ENCODE assay signal across 9 cellular contexts in the genomic region with DNA sequence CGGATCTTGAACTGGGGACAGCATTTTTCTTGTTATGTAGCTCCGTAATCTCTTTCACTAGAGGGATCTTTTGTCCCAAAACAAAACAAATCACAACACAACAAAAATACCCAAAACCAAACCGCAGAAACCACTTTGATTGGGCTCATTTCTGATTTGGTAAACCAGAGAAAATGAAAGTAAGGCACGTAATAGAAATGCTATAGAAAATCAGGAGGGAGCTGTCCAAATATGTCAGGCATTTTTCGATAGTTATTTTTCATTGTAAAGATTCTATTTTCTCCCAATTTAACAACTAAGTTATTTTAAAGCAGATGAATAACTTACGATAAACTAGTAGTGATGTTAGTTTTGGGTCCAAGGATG. TPM values are rescaled to one million over a fixed set of nuclear protein-coding genes. Genes with fewer than 3 reads are reported as not detected.
DNase-seq lines count a peak whose midpoint lies in the region; ATAC-seq and TF ChIP-seq lines count a peak whose summit lies in the region.
"Had no signal": no experiment of that assay in that cellular context is flagged by ENCODE, and none has a peak within 500 bp of the region (broad histone marks: within the 10 kb centered on the region; RNA-seq: fewer than 3 reads in every experiment).

No MANE protein-coding gene starts in this region.

- H3K79me2 ChIP-seq in SK-N-SH (ENCODE audit: insufficient read depth) = no peaks in the 10 kb centered on the region

- H3K4me2 ChIP-seq in SK-N-SH = peak overlapping the region; percentile 98; the same call in 1 of the 2 replicates

- no peak overlapping the region for H2AFZ ChIP-seq in SK-N-SH (ENCODE audit: low read depth)

- H3K27ac ChIP-seq in SK-N-SH (ENCODE audit: low read depth in 2 of 2, low read length in 1 of 2) (no peak overlapping the region), subcutaneous abdominal adipose tissue (ENCODE audit: low read depth, low read length) (no peak overlapping the region)

- no peaks in the 10 kb centered on the region for H3K9me3 ChIP-seq in SK-N-SH
- no peaks in the 10 kb centered on the region for H3K9me3 ChIP-seq in subcutaneous abdominal adipose tissue (ENCODE audit: control insufficient read depth in 5 of 5, low read length in 5 of 5)
- H3K9me3 ChIP-seq: BE2C had no signal

- no peak for DNase-seq in SK-N-SH
- DNase-seq in activated CD4-positive, CD25-positive, alpha-beta regulatory T cell treated with anti-CD3 and anti-CD28 coated beads, Interleukin-2, amount 50 U/mL, for 72 hours = no peak
- DNase-seq: BE2C had no signal

- H3K4me1 Mint-ChIP-seq in activated naive CD8-positive, alpha-beta T cell (ENCODE audit: low read depth) = peaks cover 14% of the 10 kb centered on the region

- POLR2A ChIA-PET in SK-N-SH (lab: Yijun Ruan, JAX) = no interaction called here

- no peak for TF ChIP-seq POLR2A in GM18505 (IDR thresholded peaks at IDR 0.05; ENCODE audit: borderline replicate concordance, extremely low read depth, insufficient read depth, insufficient read length)

- peaks cover 0 to 14% of the 10 kb centered on the region in 2 experiments; a peak in 2 of 4 replicates for H3K4me1 ChIP-seq in SK-N-SH (ENCODE audit: control insufficient read depth in 1 of 2, insufficient read depth in 2 of 2, low read depth in 1 of 2, low read length in 1 of 2)
- peaks cover 0 to 25% (median 21%) of the 10 kb centered on the region in 5 donors for H3K4me1 ChIP-seq in subcutaneous abdominal adipose tissue (ENCODE audit: control insufficient read depth in 5 of 5, insufficient read depth in 5 of 5, low read length in 5 of 5)
- H3K4me1 ChIP-seq: BE2C had no signal

- no peaks in the 10 kb centered on the region for H3K36me3 Mint-ChIP-seq in activated naive CD8-positive, alpha-beta T cell

- peak overlapping the region; percentile 71 to 88; a peak in 3 of 4 replicates for H3K4me3 ChIP-seq in SK-N-SH (ENCODE audit: low read depth in 2 of 2, low read length in 1 of 2)
- H3K4me3 ChIP-seq in iPS-11a (ENCODE audit: low read depth, low read length) = peak overlapping the region; percentile 66
- H3K4me3 ChIP-seq in subcutaneous abdominal adipose tissue (ENCODE audit: low read depth in 1 of 5, low read length in 5 of 5) = peak overlapping the region; percentile 3 to 74 (median 67)

- H3K27ac Mint-ChIP-seq in activated naive CD8-positive, alpha-beta T cell = no peak overlapping the region

- no peaks in the 10 kb centered on the region for H4K20me1 ChIP-seq in SK-N-SH (ENCODE audit: insufficient read depth)

- H3K36me3 ChIP-seq in SK-N-SH (replicated peaks in 1 of 2; ENCODE audit: control insufficient read depth in 1 of 2, insufficient read depth in 2 of 2, low read length in 1 of 2) = no peaks in the 10 kb centered on the region
- no peaks in the 10 kb centered on the region for H3K36me3 ChIP-seq in subcutaneous abdominal adipose tissue (ENCODE audit: control insufficient read depth in 5 of 5, insufficient read depth in 5 of 5, low read length in 5 of 5)
- H3K36me3 ChIP-seq: BE2C had no signal

- CTCF ChIA-PET in SK-N-SH (lab: Yijun Ruan, JAX) = interaction anchor here (1.5 to 3.8 kb wide), 3 partner anchors 14 to 824 kb away, joined by 4 to 24 read pairs (median 6); no protein-coding TSS in a partner anchor

- H3K27me3 ChIP-seq in SK-N-SH (ENCODE audit: insufficient read depth) (peaks cover 8% of the 10 kb centered on the region; the same call in 1 of the 2 replicates), subcutaneous abdominal adipose tissue (ENCODE audit: control insufficient read depth in 5 of 5, insufficient read depth in 4 of 5, low read length in 5 of 5) (peaks cover 8 to 21% (median 18%) of the 10 kb centered on the region in 5 donors)

- peaks cover 3% of the 10 kb centered on the region for H3F3A ChIP-seq in SK-N-SH (replicated peaks; ENCODE audit: insufficient read depth)

- ATAC-seq in SK-N-SH treated with all-trans-retinoic acid at 6 μM for 48 hours (no peak), HG03045 (IDR thresholded peaks at IDR 0.05; ENCODE audit: unreplicated experiment) (no peak), GM18505 (IDR thresholded peaks at IDR 0.05; ENCODE audit: unreplicated experiment) (no peak)

- H3K9ac ChIP-seq in SK-N-SH (no peak overlapping the region), subcutaneous abdominal adipose tissue (ENCODE audit: low read length in 5 of 5) (no peak overlapping the region)

- no peaks in the 10 kb centered on the region for H3K9me3 Mint-ChIP-seq in activated naive CD8-positive, alpha-beta T cell (ENCODE audit: low read depth)

- TF ChIP-seq EP300 in SK-N-SH (IDR thresholded peaks at IDR 0.05; ENCODE audit: borderline replicate concordance in 1 of 2, low read depth in 1 of 2, low read length in 1 of 2) = no peak

- WGBS in SK-N-SH (ENCODE audit: low lambda C conversion rate) = 77% methylated on average over 6 of the region's 6 CpGs

- 0 out of 2 replicates have a peak, but pooled peaks cover 3% of the 10 kb centered on the region for H3K9me2 ChIP-seq in SK-N-SH

- peak overlapping the region; percentile 76 for H3K4me3 Mint-ChIP-seq in activated naive CD8-positive, alpha-beta T cell

- TF ChIP-seq RAD21 in SK-N-SH (IDR thresholded peaks at IDR 0.05; ENCODE audit: low read length) = no peak

- TF ChIP-seq CTCF in SK-N-SH (IDR thresholded peaks at IDR 0.05) = no peak

- peaks cover 39% of the 10 kb centered on the region for H3K27me3 Mint-ChIP-seq in activated naive CD8-positive, alpha-beta T cell

TF ChIP-seq in SK-N-SH, 30 proteins besides CTCF, POLR2A, EP300 and RAD21:
- TF ChIP-seq ELF1 (IDR thresholded peaks at IDR 0.05) = no peak
- TF ChIP-seq, protein P1, sequence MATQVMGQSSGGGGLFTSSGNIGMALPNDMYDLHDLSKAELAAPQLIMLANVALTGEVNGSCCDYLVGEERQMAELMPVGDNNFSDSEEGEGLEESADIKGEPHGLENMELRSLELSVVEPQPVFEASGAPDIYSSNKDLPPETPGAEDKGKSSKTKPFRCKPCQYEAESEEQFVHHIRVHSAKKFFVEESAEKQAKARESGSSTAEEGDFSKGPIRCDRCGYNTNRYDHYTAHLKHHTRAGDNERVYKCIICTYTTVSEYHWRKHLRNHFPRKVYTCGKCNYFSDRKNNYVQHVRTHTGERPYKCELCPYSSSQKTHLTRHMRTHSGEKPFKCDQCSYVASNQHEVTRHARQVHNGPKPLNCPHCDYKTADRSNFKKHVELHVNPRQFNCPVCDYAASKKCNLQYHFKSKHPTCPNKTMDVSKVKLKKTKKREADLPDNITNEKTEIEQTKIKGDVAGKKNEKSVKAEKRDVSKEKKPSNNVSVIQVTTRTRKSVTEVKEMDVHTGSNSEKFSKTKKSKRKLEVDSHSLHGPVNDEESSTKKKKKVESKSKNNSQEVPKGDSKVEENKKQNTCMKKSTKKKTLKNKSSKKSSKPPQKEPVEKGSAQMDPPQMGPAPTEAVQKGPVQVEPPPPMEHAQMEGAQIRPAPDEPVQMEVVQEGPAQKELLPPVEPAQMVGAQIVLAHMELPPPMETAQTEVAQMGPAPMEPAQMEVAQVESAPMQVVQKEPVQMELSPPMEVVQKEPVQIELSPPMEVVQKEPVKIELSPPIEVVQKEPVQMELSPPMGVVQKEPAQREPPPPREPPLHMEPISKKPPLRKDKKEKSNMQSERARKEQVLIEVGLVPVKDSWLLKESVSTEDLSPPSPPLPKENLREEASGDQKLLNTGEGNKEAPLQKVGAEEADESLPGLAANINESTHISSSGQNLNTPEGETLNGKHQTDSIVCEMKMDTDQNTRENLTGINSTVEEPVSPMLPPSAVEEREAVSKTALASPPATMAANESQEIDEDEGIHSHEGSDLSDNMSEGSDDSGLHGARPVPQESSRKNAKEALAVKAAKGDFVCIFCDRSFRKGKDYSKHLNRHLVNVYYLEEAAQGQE (IDR thresholded peaks at IDR 0.05; ENCODE audit: low read depth, low read length) = peak; percentile 70

TF ChIP-seq in SK-N-SH treated with all-trans-retinoic acid at 6 μM for 48 hours, 23 proteins besides CTCF, POLR2A, EP300 and RAD21:
- no peak for TF ChIP-seq ESRRG (CRISPR knock-in tag; IDR thresholded peaks at IDR 0.05)
- TF ChIP-seq, protein P2, sequence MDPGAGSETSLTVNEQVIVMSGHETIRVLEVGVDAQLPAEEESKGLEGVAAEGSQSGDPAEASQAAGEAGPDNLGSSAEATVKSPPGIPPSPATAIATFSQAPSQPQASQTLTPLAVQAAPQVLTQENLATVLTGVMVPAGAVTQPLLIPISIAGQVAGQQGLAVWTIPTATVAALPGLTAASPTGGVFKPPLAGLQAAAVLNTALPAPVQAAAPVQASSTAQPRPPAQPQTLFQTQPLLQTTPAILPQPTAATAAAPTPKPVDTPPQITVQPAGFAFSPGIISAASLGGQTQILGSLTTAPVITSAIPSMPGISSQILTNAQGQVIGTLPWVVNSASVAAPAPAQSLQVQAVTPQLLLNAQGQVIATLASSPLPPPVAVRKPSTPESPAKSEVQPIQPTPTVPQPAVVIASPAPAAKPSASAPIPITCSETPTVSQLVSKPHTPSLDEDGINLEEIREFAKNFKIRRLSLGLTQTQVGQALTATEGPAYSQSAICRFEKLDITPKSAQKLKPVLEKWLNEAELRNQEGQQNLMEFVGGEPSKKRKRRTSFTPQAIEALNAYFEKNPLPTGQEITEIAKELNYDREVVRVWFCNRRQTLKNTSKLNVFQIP (CRISPR knock-in tag; IDR thresholded peaks at IDR 0.05; ENCODE audit: borderline replicate concordance, low read depth) = no peak
- TF ChIP-seq PPARA (CRISPR knock-in tag; IDR thresholded peaks at IDR 0.05; ENCODE audit: borderline replicate concordance) = no peak
- TF ChIP-seq SNAI2 (CRISPR knock-in tag; IDR thresholded peaks at IDR 0.05) = no peak
- TF ChIP-seq OSR1 (CRISPR knock-in tag; IDR thresholded peaks at IDR 0.05) = no peak
- no peak for TF ChIP-seq CSDC2 (CRISPR knock-in tag; IDR thresholded peaks at IDR 0.05)
- TF ChIP-seq ARNTL (CRISPR knock-in tag; IDR thresholded peaks at IDR 0.05; ENCODE audit: borderline replicate concordance, low read depth) = no peak

RNA-seq across cellular contexts. Expression of a gene that starts 2.0 kb away (rescaled TPM):
- polyA plus RNA-seq in SK-N-SH (2012; rRNA removed) = 0.15 and 0.19 TPM in 2 replicates
- 0.21 and 0.22 TPM in 2 replicates for polyA plus RNA-seq in SK-N-SH (2012; cell fraction: cytosol; rRNA removed)
- polyA plus RNA-seq in SK-N-SH (2012; cell fraction: nucleus; rRNA removed) = 0.14 and 0.25 TPM in 2 replicates
